In the genomic region with DNA sequence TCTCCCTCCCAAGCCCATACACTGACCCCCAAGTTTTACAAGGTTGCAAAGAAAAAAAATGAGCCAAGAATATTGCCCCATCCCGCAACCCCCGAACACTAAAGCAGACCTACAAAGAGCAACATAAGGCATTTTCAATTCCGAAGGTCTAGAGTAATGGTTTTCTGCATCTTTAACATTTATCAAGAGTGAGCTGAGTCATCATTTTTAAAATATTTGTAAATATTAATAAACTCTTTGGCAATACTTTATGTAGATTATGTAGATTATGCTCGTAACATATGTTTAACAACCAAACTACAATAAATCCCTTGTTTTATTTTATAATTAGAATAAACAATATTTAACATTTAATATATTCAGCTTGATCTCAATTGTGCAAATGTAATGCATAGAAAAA, we compare ENCODE assay signal across 1 cellular context.
A peak's percentile ranks its signal among the peaks of the same experiment; 100 is the strongest.
TF ChIP-seq lines count a peak whose summit lies in the region.

No MANE protein-coding gene starts in this region.

TF ChIP-seq in K562, 482 proteins besides CTCF, POLR2A, EP300 and RAD21:
- no peak for TF ChIP-seq GABPB2 (CRISPR knock-in tag; conservative IDR thresholded peaks at IDR 0.05)
- peak; percentile 80 for TF ChIP-seq MAFG (tag; conservative IDR thresholded peaks at IDR 0.05)
- TF ChIP-seq DACH1 (IDR thresholded peaks at IDR 0.05; ENCODE audit: partially characterized antibody), result no peak
- no peak for TF ChIP-seq BHLHE40 (IDR thresholded peaks at IDR 0.05; ENCODE audit: low read length)
- no peak for TF ChIP-seq ZNF717 (CRISPR knock-in tag; IDR thresholded peaks at IDR 0.05)
- TF ChIP-seq ARID2 (IDR thresholded peaks at IDR 0.05), result no peak
- no peak for TF ChIP-seq NCOR1 (IDR thresholded peaks at IDR 0.05)
- TF ChIP-seq ZNF316 (IDR thresholded peaks at IDR 0.05), result peak; percentile 95
- peak; percentile 81 for TF ChIP-seq MAFK (IDR thresholded peaks at IDR 0.05; ENCODE audit: low read length)
- TF ChIP-seq MAFF (IDR thresholded peaks at IDR 0.05; ENCODE audit: low read length), result peak; percentile 77
- TF ChIP-seq C11orf30 (IDR thresholded peaks at IDR 0.05; ENCODE audit: low read depth), result peak; percentile 89
- no peak for TF ChIP-seq ZNF140 (CRISPR knock-in tag; IDR thresholded peaks at IDR 0.05)
